ENCODE assay signal across 9 cellular contexts in genomic region chr19:34135401-34135800, GRCh38. TPM values are rescaled to one million over a fixed set of nuclear protein-coding genes. Genes with fewer than 3 reads are reported as not detected.
DNase-seq lines count a peak whose midpoint lies in the region; ATAC-seq and TF ChIP-seq lines count a peak whose summit lies in the region.
"Had no signal": no experiment of that assay in that cellular context is flagged by ENCODE, and none has a peak within 500 bp of the region (broad histone marks: within the 10 kb centered on the region; RNA-seq: fewer than 3 reads in every experiment).

No MANE protein-coding gene starts in this region.

- H3K27me3 ChIP-seq in left ventricle myocardium inferior (ENCODE audit: low read depth) (no peaks in the 10 kb centered on the region), WERI-Rb-1 (ENCODE audit: insufficient read depth, low read depth, severe bottlenecking) (no peaks in the 10 kb centered on the region), upper lobe of right lung (no peaks in the 10 kb centered on the region)
- H3K27me3 ChIP-seq: cardiac muscle cell had no signal

- intact Hi-C loops in left ventricle myocardium inferior (cut with micrococcal nuclease) (no loop called here), left cardiac atrium (cut with DNase I) (no loop called here), upper lobe of right lung (cut with DNase I) (no loop called here)

- H3K9me3 ChIP-seq in left ventricle myocardium inferior (replicated peaks) (no peaks in the 10 kb centered on the region), WERI-Rb-1 (ENCODE audit: severe bottlenecking) (no peaks in the 10 kb centered on the region), iPS-18c (ENCODE audit: control insufficient read depth, insufficient read depth, low read length) (no peaks in the 10 kb centered on the region), upper lobe of right lung (no peaks in the 10 kb centered on the region)

- ATAC-seq in left cardiac atrium (no peak), upper lobe of right lung (no peak), GM19455 (IDR thresholded peaks at IDR 0.05; ENCODE audit: unreplicated experiment) (no peak), HG02981 (IDR thresholded peaks at IDR 0.05; ENCODE audit: unreplicated experiment) (no peak)

- H3K36me3 ChIP-seq in left ventricle myocardium inferior, result no peaks in the 10 kb centered on the region
- no peaks in the 10 kb centered on the region for H3K36me3 ChIP-seq in WERI-Rb-1
- no peaks in the 10 kb centered on the region for H3K36me3 ChIP-seq in upper lobe of right lung
- H3K36me3 ChIP-seq: cardiac muscle cell had no signal

- no peak for DNase-seq in left ventricle myocardium inferior
- no peak for DNase-seq in left cardiac atrium
- DNase-seq in WERI-Rb-1, result peak; percentile 56
- DNase-seq in upper lobe of right lung, result no peak
- DNase-seq in 8988T, result no peak

- H3K4me1 ChIP-seq in left ventricle myocardium inferior (peaks cover 17% of the 10 kb centered on the region), upper lobe of right lung (no peaks in the 10 kb centered on the region)

- no peak overlapping the region for H3K27ac ChIP-seq in left ventricle myocardium inferior (replicated peaks)
- H3K27ac ChIP-seq in WERI-Rb-1, result no peak overlapping the region; the same call in 1 of the 2 replicates
- H3K27ac ChIP-seq in upper lobe of right lung, result no peak overlapping the region

- H3K4me3 ChIP-seq in left ventricle myocardium inferior, result peak overlapping the region; percentile 89
- H3K4me3 ChIP-seq in WERI-Rb-1 (ENCODE audit: low read depth, low read length), result peak overlapping the region; percentile 59
- peak overlapping the region; percentile 3; the same call in 1 of the 2 replicates for H3K4me3 ChIP-seq in iPS-18c (ENCODE audit: insufficient read depth, low read depth, low read length)
- peak overlapping the region; percentile 82 for H3K4me3 ChIP-seq in upper lobe of right lung

- TF ChIP-seq CTCF in left ventricle myocardium inferior (IDR thresholded peaks at IDR 0.05; ENCODE audit: borderline replicate concordance) (no peak), WERI-Rb-1 (IDR thresholded peaks at IDR 0.05; ENCODE audit: low read depth, low read length) (no peak), upper lobe of right lung (IDR thresholded peaks at IDR 0.05) (no peak)

RNA-seq across cellular contexts. Expression of gene LSM14A, which starts 36.9 kb away (rescaled TPM):
- total RNA-seq in left ventricle myocardium inferior, result 65.4 TPM
- total RNA-seq in left cardiac atrium, result 10 to 100 TPM; 77.3 to 83.4 TPM
- 92.8 TPM for total RNA-seq in upper lobe of right lung

Comparison
In these comparisons a context has a peak if more than half of its experiments do, and no peak if none do; other contexts are left out.
1. H3K4me3 ChIP-seq: peak in every context shown above with its lines; median percentile 89 in left ventricle myocardium inferior; 82 in upper lobe of right lung; 59 in WERI-Rb-1; 3 in iPS-18c.